In genomic region chr10:52215745-52216361, GRCh38 we compare ENCODE assay signal across 8 cellular contexts.
DNase-seq lines count a peak whose midpoint lies in the region; ATAC-seq, FAIRE-seq and TF ChIP-seq lines count a peak whose summit lies in the region.

No MANE protein-coding gene starts in this region.

- ATAC-seq in GM23338 (no peak; the same call in 1 of the 3 replicates), HepG2 (peak; percentile 71)
- peak; percentile 49 for ATAC-seq in central memory CD8-positive, alpha-beta T cell (replicated peaks; ENCODE audit: extremely low read depth, poor library complexity, severe bottlenecking)

- H4K20me1 ChIP-seq in GM23338 (replicated peaks; ENCODE audit: insufficient read depth) (no peaks in the 10 kb centered on the region), KMS-11 (ENCODE audit: insufficient read depth) (no peaks in the 10 kb centered on the region), HepG2 (ENCODE audit: insufficient read depth, low read length) (no peaks in the 10 kb centered on the region)

- CTCF ChIA-PET in HepG2 (lab: Yijun Ruan, JAX; ENCODE audit: low intra/inter-chr PET ratio, low total read pairs), result interaction anchor here (1.4 to 2.8 kb wide), 2 partner anchors 92 to 1152 kb away, joined by 7 to 20 read pairs; no protein-coding TSS in a partner anchor

- H3K27ac ChIP-seq in GM23338 (ENCODE audit: low read depth) (no peak overlapping the region), KMS-11 (no peak overlapping the region), SK-N-MC (no peak overlapping the region), HepG2 (ENCODE audit: extremely low read length, insufficient read depth, low read length) (no peak overlapping the region)

- H3K36me3 Mint-ChIP-seq in GM23338 (ENCODE audit: low read depth), result no peaks in the 10 kb centered on the region; the same call in 2 of the 3 replicates
- H3K36me3 Mint-ChIP-seq in central memory CD8-positive, alpha-beta T cell (ENCODE audit: insufficient read depth), result no peaks in the 10 kb centered on the region

- TF ChIP-seq EP300 in HepG2 (IDR thresholded peaks at IDR 0.05; ENCODE audit: low read depth in 2 of 2, low read length in 2 of 2) (no peak), HepG2 (CRISPR knock-in tag; IDR thresholded peaks at IDR 0.05; ENCODE audit: borderline replicate concordance) (no peak)

- BruUV-seq in HepG2 (replicated peaks; lab: Mats Ljungman, UMichigan), result no TSS peak

- TF ChIP-seq POLR2A in HepG2 (IDR thresholded peaks at IDR 0.05; ENCODE audit: insufficient read depth in 1 of 2, low read depth in 2 of 2, low read length in 2 of 2), result no peak

- H3K9ac ChIP-seq in KMS-11 (no peak overlapping the region), SK-N-MC (ENCODE audit: insufficient read length) (no peak overlapping the region), HepG2 (ENCODE audit: insufficient read depth, low read depth, low read length) (no peak overlapping the region)

- no peak overlapping the region for H3K4me3 Mint-ChIP-seq in GM23338
- H3K4me3 Mint-ChIP-seq in central memory CD8-positive, alpha-beta T cell, result no peak overlapping the region

- peak overlapping the region; percentile 59; the same call in 1 of the 2 replicates for H3K27ac Mint-ChIP-seq in GM23338
- H3K27ac Mint-ChIP-seq in central memory CD8-positive, alpha-beta T cell (ENCODE audit: low read depth), result no peak overlapping the region

- H3K9me3 Mint-ChIP-seq in GM23338, result no peaks in the 10 kb centered on the region
- H3K9me3 Mint-ChIP-seq in central memory CD8-positive, alpha-beta T cell, result no peaks in the 10 kb centered on the region

- peaks cover 66% of the 10 kb centered on the region for H3K4me1 Mint-ChIP-seq in GM23338
- no peaks in the 10 kb centered on the region for H3K4me1 Mint-ChIP-seq in central memory CD8-positive, alpha-beta T cell

- H3K4me3 ChIP-seq in GM23338 (no peak overlapping the region), KMS-11 (IDR thresholded peaks at IDR 0.05; ENCODE audit: insufficient read depth, low read depth, low read length) (no peak overlapping the region), SK-N-MC (no peak overlapping the region), HepG2 (replicated peaks in 1 of 3; ENCODE audit: insufficient read depth in 1 of 3, low read depth in 2 of 3, low read length in 3 of 3) (no peak overlapping the region)

- peak; percentile 63; the same call in 1 of the 2 replicates for TF ChIP-seq RAD21 in HepG2 (CRISPR knock-in tag; IDR thresholded peaks at IDR 0.05)

- no peaks in the 10 kb centered on the region for H3K9me2 ChIP-seq in GM23338 (ENCODE audit: insufficient read depth)

- TF ChIP-seq CTCF in GM23338 (conservative IDR thresholded peaks at IDR 0.05; ENCODE audit: low read depth in 2 of 2), result peak; percentile 86 to 95
- TF ChIP-seq CTCF in KMS-11 (conservative IDR thresholded peaks at IDR 0.05; ENCODE audit: low read depth, low read length), result peak; percentile 78
- peak; percentile 89 for TF ChIP-seq CTCF in HepG2 (CRISPR knock-in tag; IDR thresholded peaks at IDR 0.05)

- H3K36me3 ChIP-seq in GM23338 (ENCODE audit: insufficient read depth) (no peaks in the 10 kb centered on the region), KMS-11 (ENCODE audit: insufficient read depth) (no peaks in the 10 kb centered on the region), SK-N-MC (ENCODE audit: insufficient read depth, low read length) (no peaks in the 10 kb centered on the region), HepG2 (replicated peaks in 1 of 2; ENCODE audit: control insufficient read depth in 1 of 2, insufficient read depth in 2 of 2, low read length in 2 of 2) (no peaks in the 10 kb centered on the region)

- no peaks in the 10 kb centered on the region for H3K79me2 ChIP-seq in GM23338 (replicated peaks; ENCODE audit: insufficient read depth)
- no peaks in the 10 kb centered on the region for H3K79me2 ChIP-seq in KMS-11 (ENCODE audit: insufficient read depth, low read depth)
- H3K79me2 ChIP-seq in HepG2 (ENCODE audit: insufficient read depth, low read length), result no peaks in the 10 kb centered on the region

- intact Hi-C loops in HepG2 (cut with micrococcal nuclease; ENCODE audit: unreplicated experiment), result loop anchor here (1.0 kb wide), 6 partner anchors 92 to 1153 kb away; no protein-coding TSS in a partner anchor

- peak; percentile 62 for FAIRE-seq in HepG2 (lab: Jason Lieb, UNC)

- peak; percentile 74 for DNase-seq in A172 (ENCODE audit: low spot score)
- peak; percentile 43 for DNase-seq in GDM1 (lab: John Stamatoyannopoulos, UW)
- DNase-seq in GM23338 (ENCODE audit: low spot score), result peak; percentile 79
- DNase-seq in SK-N-MC (ENCODE audit: low read depth, low spot score), result peak; percentile 40
- DNase-seq in central memory CD8-positive, alpha-beta T cell (ENCODE audit: low spot score in 2 of 2), result no peak
- peak; percentile 65 for DNase-seq in HepG2 (ENCODE audit: low spot score)
- DNase-seq in superior temporal gyrus (ENCODE audit: extremely low spot score), result peak; percentile 91

- H3K9me3 ChIP-seq in SK-N-MC (ENCODE audit: low read depth, low read length) (no peaks in the 10 kb centered on the region), HepG2 (ENCODE audit: low read length) (no peaks in the 10 kb centered on the region)

- no peaks in the 10 kb centered on the region for H3F3A ChIP-seq in GM23338 (replicated peaks; ENCODE audit: low read depth)

- in situ Hi-C loops in HepG2 (cut with HindIII; ENCODE audit: extremely low pct_ligation_motif_present, low pct_unique_long_range_greater_than_20kb), result loop anchor here (25.0 kb wide), 2 partner anchors 829 to 1204 kb away; no protein-coding TSS in a partner anchor

- no peaks in the 10 kb centered on the region for H3K27me3 ChIP-seq in GM23338 (ENCODE audit: insufficient read depth)
- H3K27me3 ChIP-seq in KMS-11 (ENCODE audit: insufficient read depth, low read depth), result no peaks in the 10 kb centered on the region
- no peaks in the 10 kb centered on the region for H3K27me3 ChIP-seq in HepG2 (ENCODE audit: control insufficient read depth in 1 of 2, insufficient read depth in 2 of 2, low read length in 2 of 2)

- peaks cover 2% of the 10 kb centered on the region for H3K27me3 Mint-ChIP-seq in GM23338 (ENCODE audit: insufficient read depth, low read depth, poor library complexity)
- H3K27me3 Mint-ChIP-seq in central memory CD8-positive, alpha-beta T cell, result no peaks in the 10 kb centered on the region

- H2AFZ ChIP-seq in GM23338 (no peak overlapping the region), KMS-11 (ENCODE audit: low read depth) (no peak overlapping the region), HepG2 (ENCODE audit: low read length) (no peak overlapping the region)

- H3K4me1 ChIP-seq in GM23338 (ENCODE audit: insufficient read depth) (peaks cover 57% of the 10 kb centered on the region), KMS-11 (ENCODE audit: low read depth, poor library complexity, severe bottlenecking) (peaks cover 8% of the 10 kb centered on the region), HepG2 (ENCODE audit: insufficient read depth, low read length) (peaks cover 19% of the 10 kb centered on the region)

- H3K4me2 ChIP-seq in GM23338 (no peak overlapping the region), KMS-11 (no peak overlapping the region), HepG2 (ENCODE audit: low read depth, low read length) (no peak overlapping the region)

- POLR2A ChIA-PET in HepG2 (lab: Yijun Ruan, JAX), result no interaction called here

TF ChIP-seq in GM23338, 12 proteins besides CTCF, POLR2A, EP300 and RAD21 (continues in another document):
- TF ChIP-seq ZNF331 (CRISPR knock-in tag; IDR thresholded peaks at IDR 0.05; ENCODE audit: low read depth), result no peak
- TF ChIP-seq EZH2phosphoT487 (IDR thresholded peaks at IDR 0.05; ENCODE audit: unreplicated experiment), result no peak
- no peak for TF ChIP-seq CREB1 (CRISPR knock-in tag; IDR thresholded peaks at IDR 0.05; ENCODE audit: low read depth)

TF ChIP-seq in HepG2, 621 proteins besides CTCF, POLR2A, EP300 and RAD21:
- TF ChIP-seq ZNF547 (CRISPR knock-in tag; IDR thresholded peaks at IDR 0.05), result no peak
- TF ChIP-seq ADNP (CRISPR knock-in tag; IDR thresholded peaks at IDR 0.05), result no peak
- no peak for TF ChIP-seq ZNF737 (CRISPR knock-in tag; IDR thresholded peaks at IDR 0.05; ENCODE audit: borderline replicate concordance)
- no peak for TF ChIP-seq KDM4B (CRISPR knock-in tag; IDR thresholded peaks at IDR 0.05)
- TF ChIP-seq STAG1 (CRISPR knock-in tag; IDR thresholded peaks at IDR 0.05), result peak; percentile 94
- peak; percentile 72 for TF ChIP-seq SMC3 (IDR thresholded peaks at IDR 0.05; ENCODE audit: low read length)
TF ChIP-seq in HepG2: peak in this region for 2.

Comparison
In these comparisons a context has a peak if more than half of its experiments do, and no peak if none do; other contexts are left out.
1. DNase-seq: peak in A172 (single experiment), GDM1 (single experiment), GM23338 (single experiment), SK-N-MC (single experiment), HepG2 (single experiment) and superior temporal gyrus (single experiment); none in central memory CD8-positive, alpha-beta T cell (0 of 2).
2. Peak in every context shown above with its lines, with median percentiles within 50 percentile points of each other: CTCF ChIP-seq.